Comparison of ENCODE assay signal across 9 cellular contexts in the genomic region with DNA sequence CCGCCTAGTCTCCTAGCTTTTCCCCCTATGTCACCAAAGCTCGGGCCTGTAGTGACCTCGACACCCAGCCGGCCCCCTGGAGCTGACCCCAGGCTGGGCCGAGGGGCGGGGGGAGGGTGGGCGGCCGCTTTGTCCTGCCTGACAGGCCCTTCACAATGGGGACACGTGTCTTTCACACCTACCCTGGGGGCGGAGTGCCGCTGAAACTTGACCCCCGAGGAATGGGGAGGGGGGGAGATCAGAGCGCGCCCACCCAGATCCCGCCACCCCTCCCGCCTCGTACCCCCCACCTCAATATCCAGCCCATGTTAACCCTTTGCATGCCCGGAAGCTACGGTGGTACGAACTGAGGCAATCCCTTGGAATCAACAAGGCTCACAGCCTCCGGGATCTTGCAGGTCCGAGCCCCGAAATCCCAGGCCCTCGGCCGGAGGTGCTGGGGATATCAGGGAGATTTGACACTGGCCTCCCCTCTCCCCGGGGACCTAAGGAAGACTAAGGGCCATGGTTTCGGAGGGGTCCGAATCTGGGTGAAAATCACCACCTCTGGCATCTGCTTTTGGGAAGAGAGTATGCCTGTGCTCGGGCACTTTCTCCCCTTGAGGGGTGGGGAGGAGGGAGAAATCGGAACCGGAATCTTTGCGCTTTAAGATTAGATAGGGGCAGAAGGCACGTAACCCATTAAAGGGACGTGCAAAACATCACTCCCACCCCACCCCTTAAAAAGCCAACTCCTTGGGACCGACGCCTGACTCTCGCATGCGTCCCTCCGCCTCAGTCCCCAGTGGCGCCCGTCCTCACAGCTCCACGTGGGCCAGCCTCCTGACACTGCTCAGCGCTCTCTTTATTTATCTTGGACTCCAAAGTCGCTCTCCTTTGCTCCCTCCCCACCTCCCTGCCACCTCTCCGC. TPM values are rescaled to one million over a fixed set of nuclear protein-coding genes. Genes with fewer than 3 reads are reported as not detected.
DNase-seq lines count a peak whose midpoint lies in the region; ATAC-seq, FAIRE-seq and TF ChIP-seq lines count a peak whose summit lies in the region.
"Had no signal": no experiment of that assay in that cellular context is flagged by ENCODE, and none has a peak within 500 bp of the region (broad histone marks: within the 10 kb centered on the region; RNA-seq: fewer than 3 reads in every experiment).

No MANE protein-coding gene starts in this region.

- no peak overlapping the region for H3K27ac ChIP-seq in pancreas
- H3K27ac ChIP-seq: upper lobe of left lung had no signal

- H3K27ac Mint-ChIP-seq in effector memory CD8-positive, alpha-beta T cell = no peak overlapping the region

- H3K27me3 Mint-ChIP-seq in effector memory CD8-positive, alpha-beta T cell = peaks cover 68 to 82% of the 10 kb centered on the region in 2 donors

- FAIRE-seq in pancreas (lab: Jason Lieb, UNC) = no peak

- H3K4me1 ChIP-seq in pancreas = peaks cover 8 to 25% (median 13%) of the 10 kb centered on the region in 3 donors

- 2 to 3% methylated on average over 37 to 45 of the region's 45 CpGs for WGBS in pancreas, 2 donors

- peak overlapping the region; percentile 64 to 68 for H3K4me3 Mint-ChIP-seq in effector memory CD8-positive, alpha-beta T cell

- H3K4me3 ChIP-seq in retinal pigment epithelial cell (ENCODE audit: low read length) (peak overlapping the region; percentile 69), pancreas (no peak overlapping the region)

- TF ChIP-seq CTCF in retinal pigment epithelial cell (conservative IDR thresholded peaks at IDR 0.05; ENCODE audit: low read depth, low read length) (no peak), pancreas (IDR thresholded peaks at IDR 0.05) (no peak)

- H3K36me3 ChIP-seq in pancreas = no peaks in the 10 kb centered on the region
- H3K36me3 ChIP-seq: upper lobe of left lung had no signal

- H3K9me3 Mint-ChIP-seq in effector memory CD8-positive, alpha-beta T cell = no peaks in the 10 kb centered on the region

- H3K4me1 Mint-ChIP-seq in effector memory CD8-positive, alpha-beta T cell (ENCODE audit: low read depth in 2 of 2) = peaks cover 10 to 26% of the 10 kb centered on the region in 2 donors

- intact Hi-C loops in sciatic nerve (cut with DNase I) = loop anchor here (10.0 kb wide), 1 partner anchor 119 kb away; no protein-coding TSS in a partner anchor
- intact Hi-C loops in pancreas (cut with DNase I) = no loop called here

- DNase-seq in ELR (ENCODE audit: low read depth) (peak; percentile 68), NCI-H82 (lab: John Stamatoyannopoulos, UW) (peak; percentile 97), retinal pigment epithelial cell (ENCODE audit: low read depth) (no peak), sciatic nerve (ENCODE audit: low spot score) (no peak), pancreas (no peak)
- no peak for DNase-seq in effector memory CD8-positive, alpha-beta T cell

- no peaks in the 10 kb centered on the region for H3K9me3 ChIP-seq in pancreas
- H3K9me3 ChIP-seq: upper lobe of left lung had no signal

- peaks cover 0 to 20% (median 0%) of the 10 kb centered on the region in 4 donors for H3K27me3 ChIP-seq in pancreas

- H3K36me3 Mint-ChIP-seq in effector memory CD8-positive, alpha-beta T cell (ENCODE audit: insufficient read depth) = no peaks in the 10 kb centered on the region

- ATAC-seq in effector memory CD8-positive, alpha-beta T cell (replicated peaks) = no peak
- ATAC-seq in sciatic nerve = no peak
- no peak for ATAC-seq in pancreas
- no peak for ATAC-seq in GM18867 (IDR thresholded peaks at IDR 0.05; ENCODE audit: unreplicated experiment)
- ATAC-seq in GM18873 (IDR thresholded peaks at IDR 0.05; ENCODE audit: low FRiP score, unreplicated experiment) = no peak

RNA-seq across cellular contexts. Expression of a gene that starts 2.6 kb away (rescaled TPM):
- total RNA-seq in sciatic nerve = 5.3 TPM
- under 1 TPM in 3 of 6 donors, not detected in 3; 0.13 to 0.19 (median 0.17) TPM for total RNA-seq in pancreas
- polyA plus RNA-seq in pancreas = under 1 TPM; 0.09 to 0.11 TPM

Comparison
In these comparisons a context has a peak if more than half of its experiments do, and no peak if none do; other contexts are left out.
1. DNase-seq: peak in ELR (single experiment) and NCI-H82 (single experiment); none in effector memory CD8-positive, alpha-beta T cell (0 of 3), retinal pigment epithelial cell (single experiment), sciatic nerve (single experiment) and pancreas (0 of 6).